15 cellular contexts compared by ENCODE assay signal in genomic region chr7:105028004-105028403, GRCh38. TPM values are rescaled to one million over a fixed set of nuclear protein-coding genes. Genes with fewer than 3 reads are reported as not detected.
DNase-seq lines count a peak whose midpoint lies in the region; ATAC-seq, FAIRE-seq and TF ChIP-seq lines count a peak whose summit lies in the region.
"Had no signal": no experiment of that assay in that cellular context is flagged by ENCODE, and none has a peak within 500 bp of the region (broad histone marks: within the 10 kb centered on the region; RNA-seq: fewer than 3 reads in every experiment).

No MANE protein-coding gene starts in this region.

- no peaks in the 10 kb centered on the region; the same call in 1 of the 3 replicates for H3K9me3 ChIP-seq in GM12878 (replicated peaks; ENCODE audit: control insufficient read depth, insufficient read depth, low read length)
- H3K9me3 ChIP-seq in endodermal cell (ENCODE audit: control insufficient read depth, low read length) = no peaks in the 10 kb centered on the region
- H3K9me3 ChIP-seq: left ventricle myocardium inferior, thoracic aorta had no signal

- ATAC-seq in GM19035 (IDR thresholded peaks at IDR 0.05; ENCODE audit: unreplicated experiment) (peak; percentile 56), HG02884 (IDR thresholded peaks at IDR 0.05; ENCODE audit: unreplicated experiment) (peak; percentile 56), GM12878 (peak; percentile 72), HG02938 (IDR thresholded peaks at IDR 0.05; ENCODE audit: unreplicated experiment) (no peak)
- ATAC-seq: SK-N-SH treated with all-trans-retinoic acid at 6 μM for 48 hours had no signal

- RAD21 ChIA-PET in GM12878 (lab: Charles Lee; ENCODE audit: unreplicated experiment) = interaction anchor here (0.8 to 4.4 kb wide), 10 partner anchors 8 to 109 kb away, joined by 3 to 52 read pairs (median 4); partner anchors contain the start of gene KMT2E

- H3K9ac ChIP-seq in GM12878 (ENCODE audit: control insufficient read depth, insufficient read depth, low read length) (no peak overlapping the region), endodermal cell (ENCODE audit: extremely low read depth, low read length, poor library complexity, severe bottlenecking) (no peak overlapping the region)

- H3K79me2 ChIP-seq in GM12878 (ENCODE audit: control insufficient read depth, insufficient read depth, low read length) = peaks cover 99% of the 10 kb centered on the region

- DNase-seq in GM12865 (ENCODE audit: low read depth) = peak; percentile 17
- DNase-seq in GM12878 (ENCODE audit: low read depth, low spot score) = no peak
- DNase-seq in endodermal cell = no peak
- DNase-seq in frontal cortex (ENCODE audit: low spot score in 2 of 2) = no peak
- no peak for DNase-seq in hepatic stellate cell (ENCODE audit: low spot score)
- DNase-seq: activated CD4-positive, alpha-beta T cell treated with anti-CD3 and anti-CD28 coated beads for 1 hour; GF-D8; H9; left ventricle myocardium inferior; NCI-H2029 treated with DMSO at 0.1 percent for 48 hours had no signal

- H3K27me3 Mint-ChIP-seq in endodermal cell (ENCODE audit: insufficient read depth) = no peaks in the 10 kb centered on the region

- H2AFZ ChIP-seq in GM12878 (ENCODE audit: control insufficient read depth, low read depth, low read length) = no peak overlapping the region

- BruUV-seq in GM12878 (replicated peaks; lab: Mats Ljungman, UMichigan) = no TSS peak

- TF ChIP-seq RAD21 in GM12878 (IDR thresholded peaks at IDR 0.05; ENCODE audit: insufficient read depth, low read depth, low read length) = no peak

- CTCF ChIA-PET in GM12878 (lab: Yijun Ruan, JAX) = interaction anchor here (0.6 to 3.6 kb wide), 11 partner anchors 10 to 560 kb away, joined by 3 to 22 read pairs (median 5); no protein-coding TSS in a partner anchor

- no peaks in the 10 kb centered on the region for H3K36me3 Mint-ChIP-seq in endodermal cell (ENCODE audit: low read depth)

- no peak for FAIRE-seq in GM12878 (lab: Jason Lieb, UNC)
- FAIRE-seq in frontal cortex (lab: Jason Lieb, UNC) = no peak

- no peak for TF ChIP-seq POLR2A in GM12878 (IDR thresholded peaks at IDR 0.05; ENCODE audit: low read depth, low read length)

- H3K4me1 Mint-ChIP-seq in endodermal cell = peaks cover 21% of the 10 kb centered on the region

- H3K4me2 ChIP-seq in GM12878 (ENCODE audit: control insufficient read depth, insufficient read depth) = peak overlapping the region; percentile 52; the same call in 1 of the 2 replicates

- no peak overlapping the region for H3K27ac ChIP-seq in GM12878 (ENCODE audit: control insufficient read depth, insufficient read depth)
- no peak overlapping the region for H3K27ac ChIP-seq in endodermal cell (ENCODE audit: low read depth, low read length)
- H3K27ac ChIP-seq: left ventricle myocardium inferior, thoracic aorta had no signal

- SMC1A ChIA-PET in GM12878 (lab: Charles Lee; ENCODE audit: uncharacterized antibody, unreplicated experiment) = interaction anchor here (0.7 to 6.5 kb wide), 12 partner anchors 8 to 291 kb away, joined by 3 to 87 read pairs (median 5); partner anchors contain the start of gene KMT2E

- POLR2A ChIA-PET in GM12878 (lab: Charles Lee) = interaction anchor here (1.0 to 5.2 kb wide), 8 partner anchors 10 to 125 kb away, joined by 3 to 50 read pairs (median 4); partner anchors contain the start of gene KMT2E

- WGBS in GM12878 (ENCODE audit: insufficient coverage, insufficient replicate concordance, low lambda C conversion rate, missing lambda C conversion rate) = 33% methylated on average over 5 of the region's 5 CpGs
- WGBS in endodermal cell (ENCODE audit: insufficient coverage in 1 of 2, insufficient read length in 1 of 2), 2 experiments = 92 to 94% methylated on average over 4 to 5 of the region's 5 CpGs

- no peak for TF ChIP-seq EP300 in GM12878 (IDR thresholded peaks at IDR 0.05; ENCODE audit: borderline replicate concordance in 1 of 2, control insufficient read depth in 1 of 2, low read depth in 2 of 2, low read length in 2 of 2)

- TF ChIP-seq CTCF in GM12865 (IDR thresholded peaks at IDR 0.05; ENCODE audit: insufficient read depth, low read depth, low read length, missing control alignments) (no peak), GM12878 (IDR thresholded peaks at IDR 0.05 in 2 of 3, conservative IDR thresholded peaks at IDR 0.05 in 1 of 3; ENCODE audit: control insufficient read depth in 2 of 3, extremely low read depth in 1 of 3, insufficient read depth in 1 of 3, low read depth in 3 of 3, low read length in 3 of 3) (no peak), endodermal cell (conservative IDR thresholded peaks at IDR 0.05) (no peak)

- H3K4me1 ChIP-seq in GM12878 (ENCODE audit: control insufficient read depth, insufficient read depth, low read length) = peaks cover 18% of the 10 kb centered on the region
- H3K4me1 ChIP-seq in endodermal cell (ENCODE audit: control insufficient read depth, insufficient read depth, low read length) = no peaks in the 10 kb centered on the region

- no peaks in the 10 kb centered on the region for H3K9me3 Mint-ChIP-seq in endodermal cell
- H3K9me3 Mint-ChIP-seq: H9 had no signal

- H3K4me3 ChIP-seq in GM12865 (ENCODE audit: low read depth, low read length) (no peak overlapping the region), GM12878 (no peak overlapping the region), endodermal cell (ENCODE audit: low read length) (no peak overlapping the region)
- H3K4me3 ChIP-seq: left ventricle myocardium inferior, thoracic aorta had no signal

- H3K27me3 ChIP-seq in GM12878 (replicated peaks in 1 of 2; ENCODE audit: control insufficient read depth in 2 of 2, insufficient read depth in 2 of 2, low read length in 1 of 2) (no peaks in the 10 kb centered on the region), endodermal cell (ENCODE audit: control insufficient read depth, insufficient read depth, low read length, poor library complexity, severe bottlenecking) (no peaks in the 10 kb centered on the region)

- H3K27ac Mint-ChIP-seq in endodermal cell = no peak overlapping the region

- intact Hi-C loops in GM12878 (cut with micrococcal nuclease; ENCODE audit: unreplicated experiment) = no loop called here

- peaks cover 0 to 4% of the 10 kb centered on the region in 2 experiments; a peak in 3 of 4 replicates for H3K36me3 ChIP-seq in GM12878 (ENCODE audit: control insufficient read depth in 2 of 2, insufficient read depth in 2 of 2, low read length in 1 of 2)
- H3K36me3 ChIP-seq in endodermal cell (ENCODE audit: control insufficient read depth, insufficient read depth, low read length) = peaks cover 4% of the 10 kb centered on the region
- H3K36me3 ChIP-seq: left ventricle myocardium inferior, thoracic aorta had no signal

- no peaks in the 10 kb centered on the region for H4K20me1 ChIP-seq in GM12878 (ENCODE audit: control insufficient read depth, insufficient read depth)

- H3K4me3 Mint-ChIP-seq in endodermal cell = no peak overlapping the region
- H3K4me3 Mint-ChIP-seq: H9 had no signal

- in situ Hi-C loops in GM12878 (cut with MboI) = no loop called here

TF ChIP-seq in GM12878, 131 proteins besides CTCF, POLR2A, EP300 and RAD21 (continues in another document):
- no peak for TF ChIP-seq JUND (IDR thresholded peaks at IDR 0.05; ENCODE audit: low read depth, low read length)
- peak; percentile 79 for TF ChIP-seq SPI1 (IDR thresholded peaks at IDR 0.05; ENCODE audit: borderline replicate concordance, insufficient read depth, low read depth, low read length)
- TF ChIP-seq IRF4 (IDR thresholded peaks at IDR 0.05; ENCODE audit: low read depth, low read length) = peak; percentile 32; the same call in 1 of the 2 replicates
- TF ChIP-seq POU2F2 (IDR thresholded peaks at IDR 0.05; ENCODE audit: borderline replicate concordance, low read depth, low read length) = no peak
- TF ChIP-seq RCOR1 (conservative IDR thresholded peaks at IDR 0.05; ENCODE audit: low read depth, low read length) = no peak
- TF ChIP-seq CHD2 (IDR thresholded peaks at IDR 0.05; ENCODE audit: borderline replicate concordance, low read depth, low read length) = no peak
- no peak for TF ChIP-seq MEF2A (IDR thresholded peaks at IDR 0.05; ENCODE audit: insufficient read depth, low read depth, low read length)
- TF ChIP-seq IKZF2 (IDR thresholded peaks at IDR 0.05) = peak; percentile 27 to 29; a peak in 2 of 4 replicates
- TF ChIP-seq GABPA (IDR thresholded peaks at IDR 0.05; ENCODE audit: low read depth) = no peak
- TF ChIP-seq PAX8 (IDR thresholded peaks at IDR 0.05) = no peak
- no peak for TF ChIP-seq MLLT1 (IDR thresholded peaks at IDR 0.05)
- no peak for TF ChIP-seq ZNF622 (IDR thresholded peaks at IDR 0.05)

RNA-seq across cellular contexts. Expression of gene KMT2E, which starts 14.0 kb away (rescaled TPM):
- total RNA-seq in GM12878 (2013; cell fraction: nucleolus; rRNA removed) = 543 and 556 TPM in 2 replicates
- 34.1 and 39.9 TPM in 2 replicates for total RNA-seq in GM12878 (2014; rRNA removed)
- total RNA-seq in GM12878 (2014; rRNA removed; fragmentation: Illumina TruSeq; extraction: Trizol) = 34.4 and 36.9 TPM in 2 replicates
- total RNA-seq in GM12878 (2021) = 48.1 and 52.7 TPM in 2 replicates
- 31.8 TPM for polyA plus RNA-seq in GM12878 (2011; ENCODE audit: low read depth)
- polyA plus RNA-seq in GM12878 (2011; rRNA removed) = 15.1 and 15.6 TPM in 2 replicates
- polyA plus RNA-seq in GM12878 (2011; cell fraction: cytosol; rRNA removed) = 12.7 and 30.2 TPM in 2 replicates
- polyA plus RNA-seq in GM12878 (2011; cell fraction: nucleus; rRNA removed) = 59.7 and 78.0 TPM in 2 replicates
- polyA plus RNA-seq in GM12878 (2012) = 37.8 and 37.9 TPM in 2 replicates
- polyA plus RNA-seq in GM12878 (2014; fragmentation: Illumina TruSeq; extraction: Trizol) = 34.1 and 48.6 TPM in 2 replicates
- polyA plus RNA-seq in GM12878 (2014; fragmentation: Nextera tagmentation; extraction: Ambion mirVana) = 10 to 100 TPM; 13.2 to 16.0 TPM
- 15.5 and 18.7 TPM in 2 replicates for polyA plus RNA-seq in GM12878 (2014; rRNA removed)
- polyA plus RNA-seq in GM12878 (2016; fragmentation: Nextera tagmentation; extraction: Ambion mirVana) = 10 to 100 TPM; 66.2 to 68.1 TPM
- 97.8 and 117 TPM in 2 replicates for polyA minus RNA-seq in GM12878 (2011; rRNA and poly(A)+ RNA removed)
- polyA minus RNA-seq in GM12878 (2011; cell fraction: cytosol; rRNA and poly(A)+ RNA removed) = 26.5 and 28.8 TPM in 2 replicates
- polyA minus RNA-seq in GM12878 (2011; cell fraction: nucleus; rRNA and poly(A)+ RNA removed) = 140 and 180 TPM in 2 replicates
- 10 to 100 TPM; 65.7 to 70.4 TPM for total RNA-seq in endodermal cell
- 73.3 TPM for polyA plus RNA-seq in endodermal cell (2013, experiment 1 of 2)
- 71.3 TPM for polyA plus RNA-seq in endodermal cell (2013, experiment 2 of 2)
- 217 TPM for total RNA-seq in frontal cortex
